1 cellular context compared by ENCODE assay signal in the genomic region with DNA sequence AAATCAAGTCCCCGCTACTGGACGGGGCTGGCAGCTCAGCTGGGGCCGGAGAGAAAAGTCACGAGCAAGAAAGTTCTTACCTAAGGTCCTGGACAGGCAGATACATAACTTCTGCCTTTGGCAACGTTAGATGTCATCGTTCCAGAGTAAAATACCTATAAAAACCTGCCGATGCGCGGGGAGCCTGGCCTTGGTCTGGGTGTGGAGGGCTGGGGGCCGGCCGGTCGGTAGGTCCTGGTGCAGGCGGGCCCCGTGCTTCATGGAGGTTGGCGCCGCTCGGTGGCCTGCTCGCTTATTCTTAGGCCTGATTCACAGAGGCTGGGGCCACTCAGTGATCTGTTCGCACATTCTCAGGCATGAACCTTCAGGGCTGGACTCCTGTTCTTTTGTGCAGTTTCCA.
TF ChIP-seq lines count a peak whose summit lies in the region.

No MANE protein-coding gene starts in this region.

TF ChIP-seq in HepG2, 621 proteins besides CTCF, POLR2A, EP300 and RAD21 (continued from another document):
- TF ChIP-seq ZBTB20 (CRISPR knock-in tag; IDR thresholded peaks at IDR 0.05; ENCODE audit: borderline replicate concordance, low read depth) (no peak), ZNF562 (CRISPR knock-in tag; IDR thresholded peaks at IDR 0.05; ENCODE audit: borderline replicate concordance) (no peak)
TF ChIP-seq in HepG2: peak in this region for 0.
